15 cellular contexts compared by ENCODE assay signal in genomic region chr16:13307255-13307654, GRCh38.
DNase-seq lines count a peak whose midpoint lies in the region.
"Had no signal": no experiment of that assay in that cellular context is flagged by ENCODE, and none has a peak within 500 bp of the region (broad histone marks: within the 10 kb centered on the region; RNA-seq: fewer than 3 reads in every experiment).

No MANE protein-coding gene starts in this region.

- H3K9me3 ChIP-seq in SK-N-MC (ENCODE audit: low read depth, low read length): no peaks in the 10 kb centered on the region

- H3K36me3 ChIP-seq in SK-N-MC (ENCODE audit: insufficient read depth, low read length): no peaks in the 10 kb centered on the region

- H3K27ac ChIP-seq in SK-N-MC: no peak overlapping the region

- DNase-seq in A172 (ENCODE audit: low spot score): peak; percentile 100
- DNase-seq in HPDE6-E6E7 (ENCODE audit: extremely low spot score): peak; percentile 4
- peak; percentile 44 for DNase-seq in SK-N-MC (ENCODE audit: low read depth, low spot score)
- DNase-seq in glomerular visceral epithelial cell (ENCODE audit: extremely low spot score): peak; percentile 98
- no peak for DNase-seq in midbrain (lab: John Stamatoyannopoulos, UW)
- no peak for DNase-seq in NCI-H510A treated with DMSO at 0.1 percent for 48 hours (lab: John Stamatoyannopoulos, UW)
- DNase-seq in mesenteric fat pad (ENCODE audit: low spot score): no peak
- DNase-seq in stimulated activated CD8-positive, alpha-beta memory T cell treated with anti-CD3 and anti-CD28 coated beads, Interleukin-4, amount 100 ng/mL, for 48 hours: no peak
- DNase-seq: caudate nucleus; erythroblast; IMR-90; NCI-H187; stimulated activated CD4-positive, alpha-beta T cell treated with anti-CD3 and anti-CD28 coated beads, Interleukin-2, amount 100 ng/mL, for 48 hours; stimulated activated naive B cell treated with anti-CD40 and anti-IgM and Interleukin-4, amounts not matched to agents 10 μg/mL and 1 μg/mL and 100 μg/mL, for 72 hours; T-helper 2 cell had no signal

- no peak overlapping the region for H3K4me3 ChIP-seq in SK-N-MC

- H3K9ac ChIP-seq in SK-N-MC (ENCODE audit: insufficient read length): no peak overlapping the region

Comparison
In these comparisons a context has a peak if more than half of its experiments do, and no peak if none do; other contexts are left out.
1. DNase-seq: peak in A172 (single experiment), HPDE6-E6E7 (single experiment), SK-N-MC (single experiment) and glomerular visceral epithelial cell (single experiment); none in midbrain (single experiment), NCI-H510A treated with DMSO at 0.1 percent for 48 hours (single experiment), mesenteric fat pad (single experiment) and stimulated activated CD8-positive, alpha-beta memory T cell treated with anti-CD3 and anti-CD28 coated beads, Interleukin-4, amount 100 ng/mL, for 48 hours (single experiment).